ENCODE assay signal across 10 cellular contexts in the genomic region with DNA sequence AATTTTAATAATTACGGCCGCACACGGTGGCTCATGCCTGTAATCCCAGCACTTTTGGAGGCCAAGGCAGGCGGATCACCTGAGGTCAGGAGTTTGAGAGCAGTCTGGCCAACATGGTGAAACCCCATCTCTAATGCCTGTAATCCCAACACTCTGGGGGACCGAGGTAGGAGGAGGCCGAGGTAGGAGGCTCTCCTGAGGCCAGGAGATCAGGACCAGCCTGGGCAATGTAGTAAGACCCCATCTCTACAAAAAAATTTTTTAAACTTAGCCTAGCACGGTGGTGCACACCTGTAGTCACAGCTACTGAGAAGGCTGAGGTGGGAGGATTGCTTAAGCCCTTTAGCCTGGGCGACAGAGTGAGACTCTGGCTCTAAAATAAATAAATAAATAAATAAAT. TPM values are rescaled to one million over a fixed set of nuclear protein-coding genes. Genes with fewer than 3 reads are reported as not detected.
"Had no signal": no experiment of that assay in that cellular context is flagged by ENCODE, and none has a peak within 500 bp of the region (broad histone marks: within the 10 kb centered on the region; RNA-seq: fewer than 3 reads in every experiment).

No MANE protein-coding gene starts in this region.

- H3K9me3 Mint-ChIP-seq: HFFc6 had no signal

- H3K4me2 ChIP-seq: GM23338 had no signal

- H3K27ac Mint-ChIP-seq: GM23338, H9, HFFc6 had no signal

- DNase-seq: H9, HCEC 1CT, HFFc6, IMR-90, KG1 had no signal

- ATAC-seq: GM23338, K562 had no signal

- FAIRE-seq: H1, H54, HTR-8/SVneo, K562 had no signal

- H3K4me3 ChIP-seq: GM23338, K562 had no signal

- H3K4me3 Mint-ChIP-seq: GM23338, H9, HFFc6 had no signal

RNA-seq across cellular contexts. Expression of gene CFAP73, which starts 5.6 kb away (rescaled TPM):
- total RNA-seq: H9, IMR-90, K562 had no signal
- polyA plus RNA-seq: IMR-90, K562 had no signal

RNA-seq across cellular contexts. Expression of gene RASAL1, which starts 8.4 kb away (rescaled TPM):
- total RNA-seq: HFFc6, IMR-90 had no signal
- polyA plus RNA-seq: IMR-90 had no signal
